10 cellular contexts compared by ENCODE assay signal in genomic region chr17:38464251-38464722, GRCh38. TPM values are rescaled to one million over a fixed set of nuclear protein-coding genes. Genes with fewer than 3 reads are reported as not detected.
DNase-seq lines count a peak whose midpoint lies in the region; ATAC-seq, FAIRE-seq and TF ChIP-seq lines count a peak whose summit lies in the region.
"Had no signal": no experiment of that assay in that cellular context is flagged by ENCODE, and none has a peak within 500 bp of the region (broad histone marks: within the 10 kb centered on the region; RNA-seq: fewer than 3 reads in every experiment).

No MANE protein-coding gene starts in this region.

- H4K20me1 ChIP-seq in HepG2 (ENCODE audit: insufficient read depth, low read length), result peaks cover 2% of the 10 kb centered on the region; the same call in 1 of the 2 replicates

- TF ChIP-seq POLR2A in HepG2 (IDR thresholded peaks at IDR 0.05; ENCODE audit: insufficient read depth in 1 of 2, low read depth in 2 of 2, low read length in 2 of 2), result no peak

- H3K79me2 ChIP-seq in HepG2 (ENCODE audit: insufficient read depth, low read length), result no peaks in the 10 kb centered on the region

- H3K27me3 ChIP-seq in HepG2 (ENCODE audit: control insufficient read depth in 1 of 2, insufficient read depth in 2 of 2, low read length in 2 of 2), result peaks cover 34 to 94% of the 10 kb centered on the region in 2 experiments; a peak in 4 of 5 replicates

- no peaks in the 10 kb centered on the region for H3K9me3 Mint-ChIP-seq in chondrocyte (ENCODE audit: low read depth)
- H3K9me3 Mint-ChIP-seq in stimulated activated effector memory CD8-positive, alpha-beta T cell treated with anti-CD3 and anti-CD28 coated beads, Interleukin-12 subunit alpha, Interleukin-12 subunit beta, amount 100 ng/mL, for 72 hours, result no peaks in the 10 kb centered on the region

- H2AFZ ChIP-seq in HepG2 (ENCODE audit: low read length), result no peak overlapping the region

- no peak overlapping the region for H3K27ac ChIP-seq in HepG2 (ENCODE audit: extremely low read length, insufficient read depth, low read length)
- peak overlapping the region; percentile 92 for H3K27ac ChIP-seq in temporal lobe (ENCODE audit: low read depth, low read length)
- H3K27ac ChIP-seq: KMS-11 had no signal

- intact Hi-C loops in HepG2 (cut with micrococcal nuclease; ENCODE audit: unreplicated experiment), result no loop called here

- H3K36me3 ChIP-seq in HepG2 (replicated peaks in 1 of 2; ENCODE audit: control insufficient read depth in 1 of 2, insufficient read depth in 2 of 2, low read length in 2 of 2), result no peaks in the 10 kb centered on the region

- no peak overlapping the region for H3K4me3 ChIP-seq in HepG2 (replicated peaks in 1 of 3; ENCODE audit: insufficient read depth in 1 of 3, low read depth in 2 of 3, low read length in 3 of 3)

- no peak overlapping the region for H3K4me2 ChIP-seq in HepG2 (ENCODE audit: low read depth, low read length)
- H3K4me2 ChIP-seq: KMS-11 had no signal

- H3K9ac ChIP-seq in HepG2 (ENCODE audit: insufficient read depth, low read depth, low read length), result no peak overlapping the region
- H3K9ac ChIP-seq: KMS-11 had no signal

- peaks cover 32% of the 10 kb centered on the region for H3K36me3 Mint-ChIP-seq in chondrocyte (ENCODE audit: low read depth)
- no peaks in the 10 kb centered on the region for H3K36me3 Mint-ChIP-seq in stimulated activated effector memory CD8-positive, alpha-beta T cell treated with anti-CD3 and anti-CD28 coated beads, Interleukin-12 subunit alpha, Interleukin-12 subunit beta, amount 100 ng/mL, for 72 hours

- no peak for TF ChIP-seq CTCF in chondrocyte (IDR thresholded peaks at IDR 0.05)
- no peak for TF ChIP-seq CTCF in HepG2 (CRISPR knock-in tag; IDR thresholded peaks at IDR 0.05)

- H3K27me3 Mint-ChIP-seq in chondrocyte (ENCODE audit: low read depth), result no peaks in the 10 kb centered on the region

- FAIRE-seq in HepG2 (lab: Jason Lieb, UNC), result no peak

- no TSS peak for BruUV-seq in HepG2 (replicated peaks; lab: Mats Ljungman, UMichigan)

- WGBS in HepG2 (ENCODE audit: low lambda C conversion rate), result 47% methylated on average over 7 of the region's 9 CpGs

- peak overlapping the region; percentile 83 for H3K4me3 Mint-ChIP-seq in chondrocyte (ENCODE audit: unreplicated experiment)
- no peak overlapping the region for H3K4me3 Mint-ChIP-seq in stimulated activated effector memory CD8-positive, alpha-beta T cell treated with anti-CD3 and anti-CD28 coated beads, Interleukin-12 subunit alpha, Interleukin-12 subunit beta, amount 100 ng/mL, for 72 hours

- DNase-seq in HEK293T (ENCODE audit: extremely low spot score) (peak; percentile 1), chondrocyte (ENCODE audit: low spot score) (no peak), HepG2 (ENCODE audit: low spot score) (no peak), OCI-M2 (lab: John Stamatoyannopoulos, UW; ENCODE audit: unreplicated experiment) (no peak)
- no peak for DNase-seq in stimulated activated effector memory CD8-positive, alpha-beta T cell treated with anti-CD3 and anti-CD28 coated beads, Interleukin-12 subunit alpha, Interleukin-12 subunit beta, amount 100 ng/mL, for 72 hours (ENCODE audit: low spot score in 2 of 2)
- DNase-seq: stimulated activated naive CD4-positive, alpha-beta T cell treated with Interleukin-2 at 50 U/mL for 16 hours had no signal

- ATAC-seq in HepG2, result no peak
- no peak for ATAC-seq in stimulated activated effector memory CD8-positive, alpha-beta T cell treated with anti-CD3 and anti-CD28 coated beads, Interleukin-12 subunit alpha, Interleukin-12 subunit beta, amount 100 ng/mL, for 72 hours
- no peak for ATAC-seq in HG02610 (IDR thresholded peaks at IDR 0.05; ENCODE audit: unreplicated experiment)
- ATAC-seq in GM19397 (IDR thresholded peaks at IDR 0.05; ENCODE audit: unreplicated experiment), result no peak

- CTCF ChIA-PET in HEK293T (lab: Yijun Ruan, JAX), result no interaction called here
- CTCF ChIA-PET in HepG2 (lab: Yijun Ruan, JAX; ENCODE audit: low intra/inter-chr PET ratio, low total read pairs), result no interaction called here

- no peak for TF ChIP-seq EP300 in HepG2 (IDR thresholded peaks at IDR 0.05; ENCODE audit: low read depth in 2 of 2, low read length in 2 of 2)
- TF ChIP-seq EP300 in HepG2 (CRISPR knock-in tag; IDR thresholded peaks at IDR 0.05; ENCODE audit: borderline replicate concordance), result no peak

- H3K27ac Mint-ChIP-seq in chondrocyte (ENCODE audit: unreplicated experiment), result peak overlapping the region; percentile 99
- no peak overlapping the region for H3K27ac Mint-ChIP-seq in stimulated activated effector memory CD8-positive, alpha-beta T cell treated with anti-CD3 and anti-CD28 coated beads, Interleukin-12 subunit alpha, Interleukin-12 subunit beta, amount 100 ng/mL, for 72 hours

- peaks cover 70% of the 10 kb centered on the region for H3K4me1 Mint-ChIP-seq in chondrocyte (ENCODE audit: low read depth)
- no peaks in the 10 kb centered on the region for H3K4me1 Mint-ChIP-seq in stimulated activated effector memory CD8-positive, alpha-beta T cell treated with anti-CD3 and anti-CD28 coated beads, Interleukin-12 subunit alpha, Interleukin-12 subunit beta, amount 100 ng/mL, for 72 hours

- POLR2A ChIA-PET in HEK293T (lab: Yijun Ruan, JAX), result no interaction called here
- POLR2A ChIA-PET in HepG2 (lab: Yijun Ruan, JAX), result no interaction called here

- H3K9me3 ChIP-seq in HepG2 (ENCODE audit: low read length), result no peaks in the 10 kb centered on the region

- no peaks in the 10 kb centered on the region for H3K4me1 ChIP-seq in HepG2 (ENCODE audit: insufficient read depth, low read length)

- in situ Hi-C loops in HepG2 (cut with HindIII; ENCODE audit: extremely low pct_ligation_motif_present, low pct_unique_long_range_greater_than_20kb), result no loop called here

- TF ChIP-seq RAD21 in HepG2 (CRISPR knock-in tag; IDR thresholded peaks at IDR 0.05), result no peak

TF ChIP-seq in HEK293T, 16 proteins besides CTCF, POLR2A, EP300 and RAD21 (continues in another document):
- no peak for TF ChIP-seq ZNF384 (IDR thresholded peaks at IDR 0.05)
- no peak for TF ChIP-seq CTBP1 (IDR thresholded peaks at IDR 0.05; ENCODE audit: borderline replicate concordance)
- no peak for TF ChIP-seq SP1 (IDR thresholded peaks at IDR 0.05)
- TF ChIP-seq FOXK2 (IDR thresholded peaks at IDR 0.05), result no peak
- no peak for TF ChIP-seq NFRKB (IDR thresholded peaks at IDR 0.05)
- TF ChIP-seq PKNOX1 (IDR thresholded peaks at IDR 0.05), result no peak
- no peak for TF ChIP-seq BHLHE40 (IDR thresholded peaks at IDR 0.05; ENCODE audit: borderline replicate concordance)
- TF ChIP-seq FOXA1 (IDR thresholded peaks at IDR 0.05), result no peak

TF ChIP-seq in HepG2, 621 proteins besides CTCF, POLR2A, EP300 and RAD21:
- TF ChIP-seq ETV6 (CRISPR knock-in tag; conservative IDR thresholded peaks at IDR 0.05), result no peak
- TF ChIP-seq HNRNPL (IDR thresholded peaks at IDR 0.05; ENCODE audit: low read depth, low read length), result 0 out of 2 replicates have a peak, but pooled peaks have one; percentile 26

RNA-seq across cellular contexts. Expression of gene ARHGAP23, which starts 36.0 kb away (rescaled TPM):
- 109 to 165 TPM (median 157 TPM) in 3 replicates for total RNA-seq in chondrocyte
- total RNA-seq in HepG2 (2016; rRNA removed; fragmentation: Illumina TruSeq; extraction: Trizol), result not detected in 2 replicates
- total RNA-seq in HepG2 (2016; cell fraction: cytosol; rRNA removed; fragmentation: Illumina TruSeq; extraction: Trizol; ENCODE audit: low read depth), result not detected in 2 replicates
- total RNA-seq in HepG2 (2016; cell fraction: insoluble cytoplasmic fraction; rRNA removed; fragmentation: Illumina TruSeq; extraction: Trizol), result 0.22 TPM in 1 of 2 replicates, not detected in the other
- total RNA-seq in HepG2 (2016; cell fraction: membrane; rRNA removed; fragmentation: Illumina TruSeq; extraction: Trizol), result not detected in 2 replicates
- 0.96 TPM in 1 of 2 replicates, not detected in the other for total RNA-seq in HepG2 (2016; cell fraction: nucleus; rRNA removed; fragmentation: Illumina TruSeq; extraction: Trizol)
- polyA plus RNA-seq in HepG2 (2011; rRNA removed), result 0.03 TPM in 2 replicates
- polyA plus RNA-seq in HepG2 (2011; cell fraction: cytosol; rRNA removed), result 0.03 and 0.14 TPM in 2 replicates
- 0.28 and 0.32 TPM in 2 replicates for polyA plus RNA-seq in HepG2 (2011; cell fraction: nucleus; rRNA removed)
- 0.08 and 0.20 TPM in 2 replicates for polyA plus RNA-seq in HepG2 (2012)
- 0.18 TPM in 1 of 2 replicates, not detected in the other for polyA plus RNA-seq in HepG2 (2016; cell fraction: cytosol; fragmentation: Illumina TruSeq; extraction: Trizol; ENCODE audit: low read depth)
- 0.04 TPM in 1 of 2 replicates, not detected in the other for polyA plus RNA-seq in HepG2 (2016; cell fraction: insoluble cytoplasmic fraction; fragmentation: Illumina TruSeq; extraction: Trizol; ENCODE audit: low read depth)
- not detected in 2 replicates for polyA plus RNA-seq in HepG2 (2016; cell fraction: membrane; fragmentation: Illumina TruSeq; extraction: Trizol; ENCODE audit: low read depth)
- polyA plus RNA-seq in HepG2 (2016; cell fraction: nucleus; fragmentation: Illumina TruSeq; extraction: Trizol; ENCODE audit: insufficient read depth, low read depth), result 0.15 and 0.55 TPM in 2 replicates
- polyA minus RNA-seq in HepG2 (2011; rRNA and poly(A)+ RNA removed; ENCODE audit: low replicate concordance), result 41.8 TPM in 1 of 2 replicates, not detected in the other
- 0.20 TPM in 1 of 2 replicates, not detected in the other for polyA minus RNA-seq in HepG2 (2011; cell fraction: cytosol; rRNA and poly(A)+ RNA removed)
- 0.39 TPM in 1 of 2 replicates, not detected in the other for polyA minus RNA-seq in HepG2 (2011; cell fraction: nucleus; rRNA and poly(A)+ RNA removed)
- 82.4 TPM for total RNA-seq in temporal lobe

Comparison
In these comparisons a context has a peak if more than half of its experiments do, and no peak if none do; other contexts are left out.
1. RNA of gene ARHGAP23, which starts 36.0 kb away (total RNA-seq): 109 to 165 TPM in chondrocyte and 82.4 TPM in temporal lobe (single experiment); 0.22 to 0.96 TPM in HepG2; every median in the first group is over 10 times any median in the second.